In genomic region chrX:147072747-147073146, GRCh38 we compare ENCODE assay signal across 26 cellular contexts.
"Had no signal": no experiment of that assay in that cellular context is flagged by ENCODE, and none has a peak within 500 bp of the region (broad histone marks: within the 10 kb centered on the region; RNA-seq: fewer than 3 reads in every experiment).

No MANE protein-coding gene starts in this region.

- H3K4me3 ChIP-seq: breast epithelium, SK-N-MC had no signal

- H3K27ac ChIP-seq: breast epithelium, KMS-11, SK-N-MC had no signal

- ATAC-seq: activated CD8-positive, alpha-beta T cell treated with anti-CD3 and anti-CD28 coated beads, Interleukin-2, amount 10 ng/mL, durations not matched to agents 7 days and 5 days; T-cell; WTC11 had no signal

- DNase-seq: activated CD4-positive, alpha-beta T cell treated with anti-CD3 and anti-CD28 coated beads for 48 hours; activated CD4-positive, alpha-beta T cell treated with anti-CD3 and anti-CD28 coated beads, Interleukin-2, amount 50 U/mL, for 4 hours; activated CD4-positive, CD25-positive, alpha-beta regulatory T cell treated with anti-CD3 and anti-CD28 coated beads, Interleukin-2, amount 50 U/mL, for 72 hours; activated CD8-positive, alpha-beta memory T cell treated with anti-CD3 and anti-CD28 coated beads, Interleukin-2, amount 50 U/mL, for 48 hours; activated CD8-positive, alpha-beta T cell treated with anti-CD3 and anti-CD28 coated beads, Interleukin-2, amount 10 ng/mL, durations not matched to agents 7 days and 5 days; activated effector memory CD4-positive, alpha-beta T cell treated with Interleukin-2 at 50 U/mL for 16 hours; activated naive CD4-positive, alpha-beta T cell; activated T-cell treated with anti-CD3 and anti-CD28 coated beads, Interleukin-2, amount 50 U/mL, for 24 hours; aorta; caudate nucleus; NCI-H1092; NCI-H1417; NCI-H1930; NCI-H2171; NCI-H2227 treated with DMSO at 0.1 percent for 48 hours; NCI-H446 treated with DMSO at 0.1 percent for 48 hours; NCI-H526; NCI-H774; SIG-M5; T-cell; T-helper 2 cell; T1000 had no signal

- H3K9me3 ChIP-seq: breast epithelium had no signal

- H3K4me1 ChIP-seq: breast epithelium had no signal

- H3K36me3 ChIP-seq: breast epithelium had no signal
